ENCODE assay signal across 22 cellular contexts in the genomic region with DNA sequence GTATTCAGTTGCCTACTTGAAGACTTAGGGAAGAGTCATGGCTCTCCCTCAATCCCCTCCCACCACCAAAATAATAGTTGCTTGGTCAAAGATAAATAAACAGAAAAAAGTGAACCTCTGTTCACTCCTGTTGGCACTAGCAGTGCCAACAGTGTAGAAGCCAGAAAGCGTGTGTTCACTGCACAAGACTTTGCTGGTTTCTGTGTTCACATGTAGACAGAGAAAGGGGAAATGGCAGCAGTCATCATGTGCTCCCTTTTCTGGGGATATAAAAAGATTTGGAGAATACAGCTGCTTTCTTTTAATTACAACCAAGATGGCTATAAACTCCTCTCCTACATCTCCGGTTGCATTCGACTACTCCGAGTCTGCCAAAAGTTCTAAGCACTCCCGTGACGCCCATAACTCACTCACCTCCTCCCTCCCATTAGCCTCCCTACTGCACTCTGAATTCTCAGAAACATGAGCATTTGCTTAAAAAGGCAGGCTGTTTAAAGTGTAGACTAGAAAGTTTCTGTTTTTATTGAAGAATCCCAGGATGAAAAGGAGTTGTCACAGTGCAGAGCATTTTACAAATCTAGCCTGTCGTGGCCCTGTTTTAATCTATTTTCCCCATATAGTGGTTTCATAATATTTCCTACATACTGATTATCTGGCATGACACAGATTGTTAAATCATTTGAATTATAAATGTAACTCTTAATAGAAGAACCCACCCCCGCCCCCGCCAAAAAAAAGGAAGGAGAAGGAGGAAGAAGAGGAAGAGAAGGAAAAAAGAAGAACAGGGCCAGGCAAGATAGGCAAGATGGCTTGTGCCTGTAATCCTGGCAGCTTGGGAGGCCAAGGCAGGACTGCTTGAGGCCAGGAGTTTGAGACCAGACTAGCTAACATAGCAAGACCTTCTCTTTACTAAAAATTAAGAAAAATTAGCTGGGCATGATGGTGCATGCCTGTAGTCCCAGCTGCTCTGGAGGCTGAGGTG. TPM values are rescaled to one million over a fixed set of nuclear protein-coding genes. Genes with fewer than 3 reads are reported as not detected.
A peak's percentile ranks its signal among the peaks of the same experiment; 100 is the strongest.
DNase-seq lines count a peak whose midpoint lies in the region; ATAC-seq and TF ChIP-seq lines count a peak whose summit lies in the region.
"Had no signal": no experiment of that assay in that cellular context is flagged by ENCODE, and none has a peak within 500 bp of the region (broad histone marks: within the 10 kb centered on the region; RNA-seq: fewer than 3 reads in every experiment).

No MANE protein-coding gene starts in this region.

- H3K27ac Mint-ChIP-seq in brain (peak overlapping the region; percentile 36 to 95 (median 66)), nephron (peak overlapping the region; percentile 94 to 95 (median 95))
- H3K27ac Mint-ChIP-seq: activated B cell treated with CpG ODN at 0.5 μM for 24 hours; activated CD4-positive, alpha-beta memory T cell treated with anti-CD3 and anti-CD28 coated beads, Interleukin-2, amount 10 ng/mL, durations not matched to agents 7 days and 5 days; activated naive CD4-positive, alpha-beta T cell treated with anti-CD3 and anti-CD28 coated beads, Interleukin-2, amount 50 U/mL, for 24 hours; endodermal cell; memory B cell; naive thymus-derived CD8-positive, alpha-beta T cell had no signal

- TF ChIP-seq CTCF in HEK293 (tag by site-specific recombination; IDR thresholded peaks at IDR 0.05) (no peak), brain (conservative IDR thresholded peaks at IDR 0.05) (no peak), nephron (IDR thresholded peaks at IDR 0.05; ENCODE audit: unreplicated experiment in 3 of 3) (no peak), thyroid gland (IDR thresholded peaks at IDR 0.05) (no peak)

- H3K9me3 Mint-ChIP-seq in brain (no peaks in the 10 kb centered on the region), nephron (no peaks in the 10 kb centered on the region)
- H3K9me3 Mint-ChIP-seq: activated B cell treated with CpG ODN at 0.5 μM for 24 hours; activated CD4-positive, alpha-beta memory T cell treated with anti-CD3 and anti-CD28 coated beads, Interleukin-2, amount 10 ng/mL, durations not matched to agents 7 days and 5 days; activated naive CD4-positive, alpha-beta T cell treated with anti-CD3 and anti-CD28 coated beads, Interleukin-2, amount 50 U/mL, for 24 hours; endodermal cell; memory B cell had no signal

- intact Hi-C loops in thyroid gland (cut with DNase I): no loop called here

- H3K4me3 ChIP-seq in HEK293 (ENCODE audit: low read depth, low read length) (no peak overlapping the region), thyroid gland (replicated peaks in 1 of 3) (no peak overlapping the region)

- no peak for TF ChIP-seq POLR2A in thyroid gland (IDR thresholded peaks at IDR 0.05)

- H3K9me3 ChIP-seq in HEK293 (ENCODE audit: control insufficient read depth, insufficient read depth, low read depth, low read length) (no peaks in the 10 kb centered on the region), thyroid gland (no peaks in the 10 kb centered on the region)

- no peaks in the 10 kb centered on the region for H3K4me1 ChIP-seq in HEK293 (ENCODE audit: control insufficient read depth, insufficient read depth, low read length)
- peaks cover 11 to 21% of the 10 kb centered on the region in 2 donors for H3K4me1 ChIP-seq in thyroid gland

- no peak for ATAC-seq in GM21515 (IDR thresholded peaks at IDR 0.05; ENCODE audit: unreplicated experiment)
- ATAC-seq in activated CD4-positive, CD25-positive, alpha-beta regulatory T cell treated with anti-CD3 and anti-CD28 coated beads, Interleukin-2, amount 50 U/mL, for 24 hours: no peak
- ATAC-seq: naive thymus-derived CD8-positive, alpha-beta T cell; Panc1 had no signal

- H3K4me3 Mint-ChIP-seq in brain: peak overlapping the region in 2 of 5 experiments; percentile 5 to 55
- H3K4me3 Mint-ChIP-seq in nephron: peak overlapping the region; percentile 7 to 41 (median 35)
- H3K4me3 Mint-ChIP-seq: activated B cell treated with CpG ODN at 0.5 μM for 24 hours; activated CD4-positive, alpha-beta memory T cell treated with anti-CD3 and anti-CD28 coated beads, Interleukin-2, amount 10 ng/mL, durations not matched to agents 7 days and 5 days; activated naive CD4-positive, alpha-beta T cell treated with anti-CD3 and anti-CD28 coated beads, Interleukin-2, amount 50 U/mL, for 24 hours; endodermal cell; memory B cell; naive thymus-derived CD8-positive, alpha-beta T cell had no signal

- WGBS in thyroid gland, 2 donors: 39% methylated on average over 9 of the region's 9 CpGs

- no peak overlapping the region for H3K27ac ChIP-seq in HEK293 (ENCODE audit: extremely low read depth, low read depth, low read length)
- H3K27ac ChIP-seq in thyroid gland: peak overlapping the region; percentile 61 to 78 (median 63)

- H3K4me1 Mint-ChIP-seq in brain (peaks cover 42% of the 10 kb centered on the region), nephron (peaks cover 70% of the 10 kb centered on the region)
- H3K4me1 Mint-ChIP-seq: activated B cell treated with CpG ODN at 0.5 μM for 24 hours; activated CD4-positive, alpha-beta memory T cell treated with anti-CD3 and anti-CD28 coated beads, Interleukin-2, amount 10 ng/mL, durations not matched to agents 7 days and 5 days; activated naive CD4-positive, alpha-beta T cell treated with anti-CD3 and anti-CD28 coated beads, Interleukin-2, amount 50 U/mL, for 24 hours; memory B cell; naive thymus-derived CD8-positive, alpha-beta T cell had no signal

- H3K36me3 Mint-ChIP-seq in brain (peaks cover 21% of the 10 kb centered on the region), nephron (ENCODE audit: low read depth) (peaks cover 19% of the 10 kb centered on the region)
- H3K36me3 Mint-ChIP-seq: memory B cell; naive thymus-derived CD8-positive, alpha-beta T cell had no signal

- H3K36me3 ChIP-seq in HEK293 (ENCODE audit: control insufficient read depth in 2 of 2, insufficient read depth in 1 of 2, low read length in 2 of 2) (no peaks in the 10 kb centered on the region), thyroid gland (no peaks in the 10 kb centered on the region)

- DNase-seq in thyroid gland: peak in 1 of 2 donors; percentile 25
- no peak for DNase-seq in NCI-H526 (lab: John Stamatoyannopoulos, UW)
- DNase-seq: activated B cell treated with CpG ODN at 0.5 μM for 24 hours; activated CD4-positive, alpha-beta memory T cell treated with anti-CD3 and anti-CD28 coated beads, Interleukin-2, amount 10 ng/mL, durations not matched to agents 7 days and 5 days; activated T-cell treated with anti-CD3 and anti-CD28 coated beads, Interleukin-2, amount 50 U/mL, for 48 hours; AML-193; endodermal cell; Karpas-422; naive thymus-derived CD8-positive, alpha-beta T cell; NCI-H1105; stimulated activated CD4-positive, alpha-beta T cell treated with anti-CD3 and anti-CD28 coated beads, Interleukin-12 subunit alpha, Interleukin-12 subunit beta, amount 100 ng/mL, for 4 hours; substantia nigra had no signal

- CTCF ChIA-PET in HEK293 (lab: Yijun Ruan, JAX): no interaction called here

- POLR2A ChIA-PET in HEK293 (lab: Yijun Ruan, JAX): no interaction called here

- no peaks in the 10 kb centered on the region for H3K27me3 ChIP-seq in thyroid gland

- no peaks in the 10 kb centered on the region for H3K27me3 Mint-ChIP-seq in brain
- no peaks in the 10 kb centered on the region for H3K27me3 Mint-ChIP-seq in nephron (ENCODE audit: low read depth)
- H3K27me3 Mint-ChIP-seq: activated CD4-positive, alpha-beta memory T cell treated with anti-CD3 and anti-CD28 coated beads, Interleukin-2, amount 10 ng/mL, durations not matched to agents 7 days and 5 days had no signal

TF ChIP-seq in HEK293, 187 proteins besides CTCF, POLR2A, EP300 and RAD21:
- peak; percentile 78 for TF ChIP-seq WT1 (tag by site-specific recombination; IDR thresholded peaks at IDR 0.05)
- TF ChIP-seq ZNF394 (tag by site-specific recombination; IDR thresholded peaks at IDR 0.05; ENCODE audit: borderline replicate concordance): no peak

RNA-seq across cellular contexts. Expression of a gene that starts 16.7 kb away (rescaled TPM):
- polyA plus RNA-seq in brain (ENCODE audit: insufficient read depth, low read depth, low replicate concordance): 1.6 TPM
- total RNA-seq in thyroid gland: 1 to 10 TPM in 3 of 4 donors, under 1 TPM in 1; 0.45 to 3.7 (median 2.2) TPM
- total RNA-seq: activated B cell treated with CpG ODN at 0.5 μM for 24 hours; activated CD4-positive, alpha-beta memory T cell treated with anti-CD3 and anti-CD28 coated beads, Interleukin-2, amount 10 ng/mL, durations not matched to agents 7 days and 5 days; HT-29; naive thymus-derived CD8-positive, alpha-beta T cell; T-helper 2 cell treated with Interferon-gamma antibody and Interleukin-4, amounts not matched to agents 100 ng/mL and 5 ng/mL, for 36 hours had no signal
- polyA plus RNA-seq: naive thymus-derived CD8-positive, alpha-beta T cell had no signal
